ENCODE assay signal across 21 cellular contexts in genomic region chr11:80167766-80168165, GRCh38.
DNase-seq lines count a peak whose midpoint lies in the region; FAIRE-seq and TF ChIP-seq lines count a peak whose summit lies in the region.
"Had no signal": no experiment of that assay in that cellular context is flagged by ENCODE, and none has a peak within 500 bp of the region (broad histone marks: within the 10 kb centered on the region; RNA-seq: fewer than 3 reads in every experiment).

No MANE protein-coding gene starts in this region.

- peaks cover 0 to 10% (median 0%) of the 10 kb centered on the region in 11 experiments; a peak in 8 of 22 replicates for H3K9me3 ChIP-seq in BLaER1 treated with 17β-estradiol and CSF1 and Interleukin-3, amounts not matched to agents 10 nM and 100 nM (replicated peaks in 1 of 11)
- H3K9me3 ChIP-seq in HUES64 (ENCODE audit: insufficient read depth, low read depth, low read length), result 0 out of 2 replicates have a peak, but pooled peaks cover 6% of the 10 kb centered on the region

- H3K4me1 ChIP-seq in BLaER1 treated with 17β-estradiol and CSF1 and Interleukin-3, amounts not matched to agents 10 nM and 100 nM, result peaks cover 0 to 41% (median 10%) of the 10 kb centered on the region in 10 experiments; a peak in 10 of 20 replicates
- H3K4me1 ChIP-seq in HUES64 (ENCODE audit: insufficient read depth, low read length), result peaks cover 18% of the 10 kb centered on the region

- H3K27ac ChIP-seq in BLaER1 treated with 17β-estradiol and CSF1 and Interleukin-3, amounts not matched to agents 10 nM and 100 nM, result peak overlapping the region in 7 of 11 experiments; percentile 20 to 73 (median 45); a peak in 10 of 22 replicates
- H3K27ac ChIP-seq in HUES64 (ENCODE audit: low read depth, low read length), result 0 out of 2 replicates have a peak overlapping the region, but pooled peaks have one; percentile 26

- peak overlapping the region in 6 of 11 experiments; percentile 33 to 70 (median 61); a peak in 11 of 22 replicates for H3K4me2 ChIP-seq in BLaER1 treated with 17β-estradiol and CSF1 and Interleukin-3, amounts not matched to agents 10 nM and 100 nM

- peak overlapping the region in 2 of 11 experiments; percentile 21 to 31; a peak in 1 of 22 replicates for H3K9ac ChIP-seq in BLaER1 treated with 17β-estradiol and CSF1 and Interleukin-3, amounts not matched to agents 10 nM and 100 nM
- no peak overlapping the region for H3K9ac ChIP-seq in HUES64 (ENCODE audit: low read depth, low read length)

- H3K4me1 Mint-ChIP-seq in activated T-helper 1 cell treated with anti-CD3 and anti-CD28 coated beads, Interleukin-12 subunit alpha, Interleukin-12 subunit beta, Interleukin-2, Interleukin-4 antibody, amounts not matched to agents 30 ng/mL and 10 ng/mL and 1 ng/mL, durations not matched to agents 14 hours and 24 hours and 36 hours (ENCODE audit: low read depth), result no peaks in the 10 kb centered on the region
- H3K4me1 Mint-ChIP-seq in type B pancreatic cell (ENCODE audit: unreplicated experiment), result peaks cover 4% of the 10 kb centered on the region
- H3K4me1 Mint-ChIP-seq: activated CD4-positive, alpha-beta T cell treated with anti-CD3 and anti-CD28 coated beads, Interleukin-2, amount 10 ng/mL, durations not matched to agents 7 days and 5 days had no signal

- no peaks in the 10 kb centered on the region for H3K27me3 Mint-ChIP-seq in activated T-helper 1 cell treated with anti-CD3 and anti-CD28 coated beads, Interleukin-12 subunit alpha, Interleukin-12 subunit beta, Interleukin-2, Interleukin-4 antibody, amounts not matched to agents 30 ng/mL and 10 ng/mL and 1 ng/mL, durations not matched to agents 14 hours and 24 hours and 36 hours (ENCODE audit: insufficient read depth)
- H3K27me3 Mint-ChIP-seq in type B pancreatic cell, result peaks cover 36% of the 10 kb centered on the region
- H3K27me3 Mint-ChIP-seq: activated CD4-positive, alpha-beta T cell treated with anti-CD3 and anti-CD28 coated beads, Interleukin-2, amount 10 ng/mL, durations not matched to agents 7 days and 5 days had no signal

- H3K27ac Mint-ChIP-seq in activated T-helper 1 cell treated with anti-CD3 and anti-CD28 coated beads, Interleukin-12 subunit alpha, Interleukin-12 subunit beta, Interleukin-2, Interleukin-4 antibody, amounts not matched to agents 30 ng/mL and 10 ng/mL and 1 ng/mL, durations not matched to agents 14 hours and 24 hours and 36 hours, result no peak overlapping the region
- H3K27ac Mint-ChIP-seq in type B pancreatic cell, result no peak overlapping the region
- H3K27ac Mint-ChIP-seq: activated CD4-positive, alpha-beta T cell treated with anti-CD3 and anti-CD28 coated beads, Interleukin-2, amount 10 ng/mL, durations not matched to agents 7 days and 5 days; activated naive CD4-positive, alpha-beta T cell treated with anti-CD3 and anti-CD28 coated beads, Interleukin-2, amount 50 U/mL, for 72 hours had no signal

- no peaks in the 10 kb centered on the region for H3K36me3 Mint-ChIP-seq in activated T-helper 1 cell treated with anti-CD3 and anti-CD28 coated beads, Interleukin-12 subunit alpha, Interleukin-12 subunit beta, Interleukin-2, Interleukin-4 antibody, amounts not matched to agents 30 ng/mL and 10 ng/mL and 1 ng/mL, durations not matched to agents 14 hours and 24 hours and 36 hours (ENCODE audit: low read depth)
- H3K36me3 Mint-ChIP-seq in type B pancreatic cell, result no peaks in the 10 kb centered on the region

- no peak for TF ChIP-seq CTCF in type B pancreatic cell (conservative IDR thresholded peaks at IDR 0.05)

- WGBS in HUES64, result 50% methylated on average over 3 of the region's 3 CpGs

- FAIRE-seq in RCC 7860 (lab: Jason Lieb, UNC), result peak; percentile 72
- FAIRE-seq: urothelium cell line had no signal

- intact Hi-C loops in activated T-helper 1 cell treated with anti-CD3 and anti-CD28 coated beads, Interleukin-12 subunit alpha, Interleukin-12 subunit beta, Interleukin-2, Interleukin-4 antibody, amounts not matched to agents 30 ng/mL and 10 ng/mL and 1 ng/mL, durations not matched to agents 14 hours and 24 hours and 36 hours (cut with micrococcal nuclease), result no loop called here

- peaks cover 18% of the 10 kb centered on the region for H3K9me3 Mint-ChIP-seq in activated T-helper 1 cell treated with anti-CD3 and anti-CD28 coated beads, Interleukin-12 subunit alpha, Interleukin-12 subunit beta, Interleukin-2, Interleukin-4 antibody, amounts not matched to agents 30 ng/mL and 10 ng/mL and 1 ng/mL, durations not matched to agents 14 hours and 24 hours and 36 hours
- peaks cover 10% of the 10 kb centered on the region for H3K9me3 Mint-ChIP-seq in type B pancreatic cell
- H3K9me3 Mint-ChIP-seq: activated CD4-positive, alpha-beta T cell treated with anti-CD3 and anti-CD28 coated beads, Interleukin-2, amount 10 ng/mL, durations not matched to agents 7 days and 5 days had no signal

- DNase-seq in RCC 7860 (ENCODE audit: low spot score) (peak; percentile 62), iPS-NIHi11 (ENCODE audit: low spot score) (peak; percentile 18), COLO668 (lab: John Stamatoyannopoulos, UW; ENCODE audit: unreplicated experiment) (no peak), AML-193 (lab: John Stamatoyannopoulos, UW) (no peak), type B pancreatic cell (ENCODE audit: extremely low spot score, unreplicated experiment) (no peak)
- no peak for DNase-seq in activated T-helper 1 cell treated with anti-CD3 and anti-CD28 coated beads, Interleukin-12 subunit alpha, Interleukin-12 subunit beta, Interleukin-2, Interleukin-4 antibody, amounts not matched to agents 30 ng/mL and 10 ng/mL and 1 ng/mL, durations not matched to agents 14 hours and 24 hours and 36 hours (ENCODE audit: low spot score)
- DNase-seq: ACHN; activated CD4-positive, alpha-beta T cell treated with anti-CD3 and anti-CD28 coated beads, Interleukin-2, amount 10 ng/mL, durations not matched to agents 7 days and 5 days; activated T-cell treated with anti-CD3 and anti-CD28 coated beads for 4 hours; COR-L47; effector CD8-positive, alpha-beta T cell; GF-D8; hypothalamus; NCI-H2029 treated with DMSO at 0.1 percent for 48 hours; NCI-H526 treated with DMSO at 0.1 percent for 48 hours; SHP77; stimulated activated naive CD4-positive, alpha-beta T cell had no signal

- no peak overlapping the region for H3K4me3 Mint-ChIP-seq in activated T-helper 1 cell treated with anti-CD3 and anti-CD28 coated beads, Interleukin-12 subunit alpha, Interleukin-12 subunit beta, Interleukin-2, Interleukin-4 antibody, amounts not matched to agents 30 ng/mL and 10 ng/mL and 1 ng/mL, durations not matched to agents 14 hours and 24 hours and 36 hours
- H3K4me3 Mint-ChIP-seq in type B pancreatic cell, result no peak overlapping the region
- H3K4me3 Mint-ChIP-seq: activated CD4-positive, alpha-beta T cell treated with anti-CD3 and anti-CD28 coated beads, Interleukin-2, amount 10 ng/mL, durations not matched to agents 7 days and 5 days had no signal

- H3K27me3 ChIP-seq in BLaER1 treated with 17β-estradiol and CSF1 and Interleukin-3, amounts not matched to agents 10 nM and 100 nM, result no peaks in the 10 kb centered on the region
- H3K27me3 ChIP-seq in HUES64 (ENCODE audit: insufficient read depth, low read length), result no peaks in the 10 kb centered on the region

- H4K20me1 ChIP-seq in BLaER1 treated with 17β-estradiol and CSF1 and Interleukin-3, amounts not matched to agents 10 nM and 100 nM, result no peaks in the 10 kb centered on the region

- no peaks in the 10 kb centered on the region for H3K36me3 ChIP-seq in BLaER1 treated with 17β-estradiol and CSF1 and Interleukin-3, amounts not matched to agents 10 nM and 100 nM
- no peaks in the 10 kb centered on the region for H3K36me3 ChIP-seq in HUES64 (ENCODE audit: insufficient read depth, low read length)

- H3K4me3 ChIP-seq in BLaER1 treated with 17β-estradiol and CSF1 and Interleukin-3, amounts not matched to agents 10 nM and 100 nM, result no peak overlapping the region
- no peak overlapping the region for H3K4me3 ChIP-seq in HUES64 (ENCODE audit: low read length)

Comparison
In these comparisons a context has a peak if more than half of its experiments do, and no peak if none do; other contexts are left out.
1. DNase-seq: peak in RCC 7860 (single experiment) and iPS-NIHi11 (single experiment); none in activated T-helper 1 cell treated with anti-CD3 and anti-CD28 coated beads, Interleukin-12 subunit alpha, Interleukin-12 subunit beta, Interleukin-2, Interleukin-4 antibody, amounts not matched to agents 30 ng/mL and 10 ng/mL and 1 ng/mL, durations not matched to agents 14 hours and 24 hours and 36 hours (single experiment), COLO668 (single experiment), AML-193 (0 of 2) and type B pancreatic cell (single experiment).